Comparison of ENCODE assay signal across 8 cellular contexts in genomic region chr10:103918053-103918846, GRCh38. TPM values are rescaled to one million over a fixed set of nuclear protein-coding genes. Genes with fewer than 3 reads are reported as not detected.
DNase-seq lines count a peak whose midpoint lies in the region; ATAC-seq and TF ChIP-seq lines count a peak whose summit lies in the region.

TSS of gene STN1 (minus strand) at chr10:103918184. CDS start at chr10:103917594, 590 bp downstream.

- H3K9me3 Mint-ChIP-seq in activated T-cell treated with anti-CD3 and anti-CD28 coated beads, Interleukin-2, amount 50 U/mL, for 4 hours = peaks cover 6% of the 10 kb centered on the region

- DNase-seq in DMS53 (lab: John Stamatoyannopoulos, UW) (peak; percentile 98), KBM-7 (peak; percentile 93)
- DNase-seq in activated T-cell treated with anti-CD3 and anti-CD28 coated beads, Interleukin-2, amount 50 U/mL, for 4 hours = peak; percentile 93
- DNase-seq in stimulated activated CD8-positive, alpha-beta memory T cell treated with anti-CD3 and anti-CD28 coated beads, Interleukin-7, amount 100 ng/mL, for 4 hours (ENCODE audit: low read depth in 2 of 2) = peak; percentile 91 to 96

- ATAC-seq in GM21717 (IDR thresholded peaks at IDR 0.05; ENCODE audit: unreplicated experiment) = peak; percentile 94
- ATAC-seq in activated T-cell treated with anti-CD3 and anti-CD28 coated beads, Interleukin-2, amount 50 U/mL, for 4 hours = peak; percentile 96 to 97
- peak; percentile 95 for ATAC-seq in esophagus mucosa

- no peaks in the 10 kb centered on the region for H3K27me3 ChIP-seq in muscle layer of duodenum (ENCODE audit: low read depth, low read length)

- peak within 1 kb of the TSS; percentile 97 for H3K4me3 Mint-ChIP-seq in activated T-cell treated with anti-CD3 and anti-CD28 coated beads, Interleukin-2, amount 50 U/mL, for 4 hours

- no peaks in the 10 kb centered on the region for H3K27me3 Mint-ChIP-seq in activated T-cell treated with anti-CD3 and anti-CD28 coated beads, Interleukin-2, amount 50 U/mL, for 4 hours (ENCODE audit: low read depth)

- peaks cover 18 to 20% of the 10 kb centered on the region in 2 donors for H3K4me1 ChIP-seq in muscle layer of duodenum (ENCODE audit: control insufficient read depth in 1 of 2, insufficient read depth in 2 of 2, low read length in 2 of 2)

- H3K27ac ChIP-seq in muscle layer of duodenum (ENCODE audit: low read length) = peak within 1 kb of the TSS; percentile 99

- peak within 1 kb of the TSS; percentile 79 to 97 for H3K4me3 ChIP-seq in muscle layer of duodenum (ENCODE audit: low read depth in 1 of 2, low read length in 2 of 2)

- in situ Hi-C loops in KBM-7 (cut with MboI; ENCODE audit: low pct_unique_long_range_greater_than_20kb, low sequenced_read_pairs) = no loop called here

- peaks cover 10% of the 10 kb centered on the region for H3K36me3 Mint-ChIP-seq in activated T-cell treated with anti-CD3 and anti-CD28 coated beads, Interleukin-2, amount 50 U/mL, for 4 hours (ENCODE audit: insufficient read depth)

- no peaks in the 10 kb centered on the region for H3K9me3 ChIP-seq in muscle layer of duodenum (ENCODE audit: control insufficient read depth in 1 of 2, low read length in 2 of 2)

- peaks cover 45% of the 10 kb centered on the region for H3K4me1 Mint-ChIP-seq in activated T-cell treated with anti-CD3 and anti-CD28 coated beads, Interleukin-2, amount 50 U/mL, for 4 hours (ENCODE audit: low read depth)

- no peaks in the 10 kb centered on the region for H3K36me3 ChIP-seq in muscle layer of duodenum (ENCODE audit: control insufficient read depth in 1 of 2, insufficient read depth in 2 of 2, low read length in 2 of 2)

TF ChIP-seq in PFSK-1, 5 proteins besides CTCF, POLR2A, EP300 and RAD21:
- TF ChIP-seq REST (IDR thresholded peaks at IDR 0.05; ENCODE audit: insufficient read depth in 1 of 2, low read depth in 2 of 2, low read length in 2 of 2) (no peak), TAF1 (IDR thresholded peaks at IDR 0.05; ENCODE audit: borderline replicate concordance, insufficient read depth, low read length) (peak; percentile 62; the same call in 1 of the 2 replicates), FOXP2 (optimal IDR thresholded peaks at IDR 0.05; ENCODE audit: borderline replicate concordance, extremely low read depth, extremely low read length, insufficient read depth) (peak; percentile 65), POLR2AphosphoS5 (IDR thresholded peaks at IDR 0.05; ENCODE audit: low read depth, low read length) (peak; percentile 86), SIN3A (IDR thresholded peaks at IDR 0.05; ENCODE audit: borderline replicate concordance, insufficient read depth, low read length) (0 out of 2 replicates have a peak, but pooled peaks have one; percentile 8)

RNA-seq across cellular contexts. Expression of gene STN1, which starts in this region (rescaled TPM):
- polyA plus RNA-seq in PFSK-1 (2012; ENCODE audit: insufficient read length, low read depth) = 5.9 TPM
- 10 to 100 TPM; 10.3 to 12.8 (median 10.4) TPM for total RNA-seq in activated T-cell treated with anti-CD3 and anti-CD28 coated beads, Interleukin-2, amount 50 U/mL, for 4 hours
- total RNA-seq in esophagus mucosa = 31.3 TPM

Comparison
In these comparisons a context has a peak if more than half of its experiments do, and no peak if none do; other contexts are left out.
1. Peak in every context shown above with its lines: DNase-seq, ATAC-seq, H3K4me3 ChIP-seq and H3K27ac ChIP-seq.